In the genomic region with DNA sequence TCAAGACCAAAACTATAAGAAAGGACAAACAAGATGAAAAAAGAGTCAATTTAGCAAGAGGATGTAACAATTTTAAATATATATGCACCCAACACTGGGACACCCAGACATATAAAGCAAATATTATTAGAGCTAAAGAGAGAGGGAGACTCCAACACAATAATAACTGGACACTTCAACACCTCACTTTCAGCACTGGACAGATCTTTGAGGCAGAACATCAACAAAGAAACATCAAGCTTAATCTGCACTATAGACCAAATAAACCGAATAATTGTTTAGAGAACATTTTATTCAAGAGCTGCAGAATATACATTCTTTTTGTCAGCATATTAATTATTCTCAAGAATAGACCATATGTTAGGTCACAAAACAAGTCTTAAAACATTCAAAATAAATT, we compare ENCODE assay signal across 23 cellular contexts.
A peak's percentile ranks its signal among the peaks of the same experiment; 100 is the strongest.
DNase-seq lines count a peak whose midpoint lies in the region; ATAC-seq, FAIRE-seq and TF ChIP-seq lines count a peak whose summit lies in the region.
"Had no signal": no experiment of that assay in that cellular context is flagged by ENCODE, and none has a peak within 500 bp of the region (broad histone marks: within the 10 kb centered on the region; RNA-seq: fewer than 3 reads in every experiment).

No MANE protein-coding gene starts in this region.

- intact Hi-C loops in HepG2 (cut with micrococcal nuclease; ENCODE audit: unreplicated experiment) = no loop called here
- intact Hi-C loops in right lobe of liver (cut with DNase I) = no loop called here

- in situ Hi-C loops in HepG2 (cut with HindIII; ENCODE audit: extremely low pct_ligation_motif_present, low pct_unique_long_range_greater_than_20kb) = no loop called here

- TF ChIP-seq CTCF in HepG2 (CRISPR knock-in tag; IDR thresholded peaks at IDR 0.05) (no peak), right lobe of liver (IDR thresholded peaks at IDR 0.05) (no peak), keratinocyte (optimal IDR thresholded peaks at IDR 0.05 in 1 of 3, IDR thresholded peaks at IDR 0.05 in 1 of 3, conservative IDR thresholded peaks at IDR 0.05 in 1 of 3; ENCODE audit: extremely low read depth in 1 of 3, insufficient read depth in 2 of 3, low read length in 3 of 3) (no peak)

- no peaks in the 10 kb centered on the region for H3K36me3 ChIP-seq in HepG2 (replicated peaks in 1 of 2; ENCODE audit: control insufficient read depth in 1 of 2, insufficient read depth in 2 of 2, low read length in 2 of 2)
- no peaks in the 10 kb centered on the region for H3K36me3 ChIP-seq in right lobe of liver
- H3K36me3 ChIP-seq in keratinocyte (ENCODE audit: control insufficient read depth in 2 of 2, extremely low read depth in 1 of 2, insufficient read depth in 2 of 2, low read length in 2 of 2) = no peaks in the 10 kb centered on the region
- H3K36me3 ChIP-seq: BE2C had no signal

- POLR2A ChIA-PET in HepG2 (lab: Yijun Ruan, JAX) = no interaction called here

- H3K4me2 ChIP-seq in HepG2 (ENCODE audit: low read depth, low read length) (no peak overlapping the region), keratinocyte (ENCODE audit: control insufficient read depth, extremely low read depth, insufficient read depth, low read depth, low read length) (no peak overlapping the region)

- 0% methylated on average over 1 of the region's 1 CpG for WGBS in HepG2 (ENCODE audit: low lambda C conversion rate)
- 73% methylated on average over 1 of the region's 1 CpG for WGBS in right lobe of liver (ENCODE audit: insufficient coverage, low coverage, low lambda C conversion rate, missing lambda C conversion rate)

- no peak for TF ChIP-seq POLR2A in HepG2 (IDR thresholded peaks at IDR 0.05; ENCODE audit: insufficient read depth in 1 of 2, low read depth in 2 of 2, low read length in 2 of 2)
- no peak for TF ChIP-seq POLR2A in right lobe of liver (IDR thresholded peaks at IDR 0.05)

- H2AFZ ChIP-seq in HepG2 (ENCODE audit: low read length) (no peak overlapping the region), keratinocyte (ENCODE audit: control insufficient read depth, low read length) (no peak overlapping the region)

- H3K9ac ChIP-seq in HepG2 (ENCODE audit: insufficient read depth, low read depth, low read length) (no peak overlapping the region), keratinocyte (ENCODE audit: control insufficient read depth, extremely low read depth, insufficient read depth, low read length) (no peak overlapping the region)

- H3K9me1 ChIP-seq in keratinocyte (ENCODE audit: control insufficient read depth, extremely low read depth, insufficient read depth, low read length) = no peaks in the 10 kb centered on the region

- H3K27me3 ChIP-seq in HepG2 (ENCODE audit: control insufficient read depth in 1 of 2, insufficient read depth in 2 of 2, low read length in 2 of 2) (no peaks in the 10 kb centered on the region), right lobe of liver (no peaks in the 10 kb centered on the region), keratinocyte (ENCODE audit: control insufficient read depth, extremely low read depth, insufficient read depth, low read length) (no peaks in the 10 kb centered on the region)
- H3K27me3 ChIP-seq: BE2C had no signal

- H3K4me1 ChIP-seq in HepG2 (ENCODE audit: insufficient read depth, low read length) = no peaks in the 10 kb centered on the region
- H3K4me1 ChIP-seq in right lobe of liver = no peaks in the 10 kb centered on the region
- no peaks in the 10 kb centered on the region for H3K4me1 ChIP-seq in keratinocyte (ENCODE audit: control insufficient read depth, extremely low read depth, insufficient read depth, low read length)
- H3K4me1 ChIP-seq: BE2C had no signal

- H3K27ac ChIP-seq in HepG2 (ENCODE audit: extremely low read length, insufficient read depth, low read length) = no peak overlapping the region
- H3K27ac ChIP-seq in right lobe of liver = no peak overlapping the region
- no peak overlapping the region for H3K27ac ChIP-seq in keratinocyte (ENCODE audit: control insufficient read depth, insufficient read depth, low read length)
- H3K27ac ChIP-seq: HL-60 had no signal

- no peak for ATAC-seq in HepG2
- no peak for ATAC-seq in right lobe of liver
- ATAC-seq: GM12878 had no signal

- CTCF ChIA-PET in HepG2 (lab: Yijun Ruan, JAX; ENCODE audit: low intra/inter-chr PET ratio, low total read pairs) = no interaction called here

- H3K79me2 ChIP-seq in HepG2 (ENCODE audit: insufficient read depth, low read length) = no peaks in the 10 kb centered on the region
- no peaks in the 10 kb centered on the region for H3K79me2 ChIP-seq in keratinocyte (ENCODE audit: control insufficient read depth, insufficient read depth, low read length)

- H3K4me3 ChIP-seq in HepG2 (replicated peaks in 1 of 3; ENCODE audit: insufficient read depth in 1 of 3, low read depth in 2 of 3, low read length in 3 of 3) = no peak overlapping the region
- H3K4me3 ChIP-seq in right lobe of liver = no peak overlapping the region
- H3K4me3 ChIP-seq in keratinocyte (ENCODE audit: control insufficient read depth in 2 of 3, extremely low read depth in 1 of 3, insufficient read depth in 2 of 3, low read depth in 1 of 3, low read length in 3 of 3) = no peak overlapping the region
- H3K4me3 ChIP-seq: GM12878 had no signal

- no peak for TF ChIP-seq EP300 in HepG2 (IDR thresholded peaks at IDR 0.05; ENCODE audit: low read depth in 2 of 2, low read length in 2 of 2)
- no peak for TF ChIP-seq EP300 in HepG2 (CRISPR knock-in tag; IDR thresholded peaks at IDR 0.05; ENCODE audit: borderline replicate concordance)

- H3K9me3 ChIP-seq in HepG2 (ENCODE audit: low read length) (no peaks in the 10 kb centered on the region), right lobe of liver (peaks cover 0 to 10% (median 0%) of the 10 kb centered on the region in 4 donors), keratinocyte (ENCODE audit: control insufficient read depth, low read depth, low read length) (no peaks in the 10 kb centered on the region)
- H3K9me3 ChIP-seq: BE2C had no signal

- DNase-seq in HepG2 (ENCODE audit: low spot score) (no peak), right lobe of liver (no peak), astrocyte of the hippocampus (ENCODE audit: low read depth, low spot score) (peak; percentile 4), keratinocyte (ENCODE audit: low read depth, low spot score) (no peak), NK-92 (lab: John Stamatoyannopoulos, UW; ENCODE audit: unreplicated experiment) (no peak)
- no peak for DNase-seq in activated effector memory CD4-positive, alpha-beta T cell treated with anti-CD3 and anti-CD28 coated beads, Interleukin-2, amount 50 U/mL, for 16 hours
- no peak for DNase-seq in activated CD8-positive, alpha-beta memory T cell treated with anti-CD3 and anti-CD28 coated beads, Interleukin-2, amount 50 U/mL, for 4 hours
- DNase-seq: 8988T; BE2C; C1 segment of cervical spinal cord; CD4-positive, CD25-positive, alpha-beta regulatory T cell; CD8-positive, alpha-beta memory T cell; COR-L47; DMS 273 treated with DMSO at 0.1 percent for 48 hours; DMS53; DND-41; EL; H9; IMR-90 had no signal

- TF ChIP-seq RAD21 in HepG2 (CRISPR knock-in tag; IDR thresholded peaks at IDR 0.05) = no peak

- FAIRE-seq in HepG2 (lab: Jason Lieb, UNC) (no peak), keratinocyte (lab: Jason Lieb, UNC) (peak; percentile 32)
- FAIRE-seq: GM12878, GM19239, H1 had no signal

- dilution Hi-C loops in keratinocyte (cut with MboI; ENCODE audit: extremely low pct_ligation_motif_present, low sequenced_read_pairs) = no loop called here

- H4K20me1 ChIP-seq in HepG2 (ENCODE audit: insufficient read depth, low read length) = no peaks in the 10 kb centered on the region
- no peaks in the 10 kb centered on the region for H4K20me1 ChIP-seq in keratinocyte (ENCODE audit: control insufficient read depth, extremely low read depth, insufficient read depth, low read length)

- BruUV-seq in HepG2 (replicated peaks; lab: Mats Ljungman, UMichigan) = no TSS peak

TF ChIP-seq in HepG2, 621 proteins besides CTCF, POLR2A, EP300 and RAD21 (continues in another document):
- no peak for TF ChIP-seq FOXO1 (CRISPR knock-in tag; IDR thresholded peaks at IDR 0.05)
- TF ChIP-seq MIER2 (CRISPR knock-in tag; IDR thresholded peaks at IDR 0.05) = peak; percentile 44; the same call in 1 of the 2 replicates
- TF ChIP-seq, protein P1, sequence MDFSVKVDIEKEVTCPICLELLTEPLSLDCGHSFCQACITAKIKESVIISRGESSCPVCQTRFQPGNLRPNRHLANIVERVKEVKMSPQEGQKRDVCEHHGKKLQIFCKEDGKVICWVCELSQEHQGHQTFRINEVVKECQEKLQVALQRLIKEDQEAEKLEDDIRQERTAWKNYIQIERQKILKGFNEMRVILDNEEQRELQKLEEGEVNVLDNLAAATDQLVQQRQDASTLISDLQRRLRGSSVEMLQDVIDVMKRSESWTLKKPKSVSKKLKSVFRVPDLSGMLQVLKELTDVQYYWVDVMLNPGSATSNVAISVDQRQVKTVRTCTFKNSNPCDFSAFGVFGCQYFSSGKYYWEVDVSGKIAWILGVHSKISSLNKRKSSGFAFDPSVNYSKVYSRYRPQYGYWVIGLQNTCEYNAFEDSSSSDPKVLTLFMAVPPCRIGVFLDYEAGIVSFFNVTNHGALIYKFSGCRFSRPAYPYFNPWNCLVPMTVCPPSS (IDR thresholded peaks at IDR 0.05) = no peak
- TF ChIP-seq ZBTB4 (CRISPR knock-in tag; IDR thresholded peaks at IDR 0.05; ENCODE audit: borderline replicate concordance) = no peak
- no peak for TF ChIP-seq MED1 (CRISPR knock-in tag; IDR thresholded peaks at IDR 0.05)
- TF ChIP-seq ZNF737 (CRISPR knock-in tag; IDR thresholded peaks at IDR 0.05; ENCODE audit: borderline replicate concordance) = no peak
